In the genomic region with DNA sequence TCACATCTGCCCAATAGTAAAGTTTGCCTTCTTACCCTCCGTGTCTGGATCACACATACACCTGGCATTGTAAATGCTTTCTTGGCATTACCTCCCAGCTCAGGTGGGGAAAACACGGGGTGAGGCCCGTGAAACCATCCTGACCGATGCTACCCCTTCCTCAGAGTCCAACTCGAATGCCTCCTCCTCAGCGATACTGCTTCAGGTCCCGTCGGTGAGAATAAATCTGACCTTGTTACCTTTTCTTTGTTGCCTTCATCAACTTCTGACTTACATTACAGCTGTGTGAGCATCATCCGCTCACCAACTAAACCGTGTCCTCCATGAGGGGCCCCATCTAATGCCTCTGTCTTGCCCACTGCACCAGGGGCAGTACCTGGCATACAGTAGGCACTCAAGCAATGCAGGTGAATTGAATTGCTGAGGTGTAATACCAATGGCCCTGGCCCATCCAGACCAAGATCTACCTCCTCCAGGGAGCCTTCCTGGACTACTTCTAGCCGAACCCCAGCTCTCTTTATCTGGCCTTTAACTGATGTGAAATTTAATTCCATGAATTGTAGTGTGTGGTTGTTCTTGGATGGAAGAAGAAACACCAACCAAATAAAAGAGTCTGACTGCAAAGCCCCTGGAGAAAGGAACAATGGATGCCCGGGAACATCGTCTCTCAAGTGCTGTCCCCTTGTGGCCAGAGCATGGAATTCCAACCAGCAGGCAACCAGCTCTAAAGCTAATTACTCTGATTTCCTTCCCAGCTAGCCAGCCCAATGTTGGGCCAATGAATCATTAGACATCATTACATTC, we compare ENCODE assay signal across 8 cellular contexts.
DNase-seq lines count a peak whose midpoint lies in the region; ATAC-seq and TF ChIP-seq lines count a peak whose summit lies in the region.

No MANE protein-coding gene starts in this region.

- peak; percentile 40 for DNase-seq in NCI-H1436 (lab: John Stamatoyannopoulos, UW)
- no peak for DNase-seq in NCI-H1436 treated with DMSO at 0.1 percent for 48 hours (lab: John Stamatoyannopoulos, UW)
- DNase-seq in Kasumi-1 (lab: John Stamatoyannopoulos, UW), result peak; percentile 2 to 31
- peak; percentile 74 to 93 for DNase-seq in SJCRH30
- peak; percentile 42 for DNase-seq in fibroblast of the aortic adventitia (ENCODE audit: low read depth)
- peak; percentile 76 for DNase-seq in posterior vena cava (ENCODE audit: low spot score)
- no peak for DNase-seq in amniotic stem cell (lab: John Stamatoyannopoulos, UW)

- peak; percentile 84 for TF ChIP-seq CTCF in fibroblast of the aortic adventitia (IDR thresholded peaks at IDR 0.05; ENCODE audit: insufficient read depth, low read length)

- intact Hi-C loops in posterior vena cava (cut with DNase I), result loop anchor here in 1 of 2 donors (5.0 kb wide), 1 partner anchor 435 kb away; no protein-coding TSS in a partner anchor

- no peak for ATAC-seq in GM18870 (IDR thresholded peaks at IDR 0.05; ENCODE audit: unreplicated experiment)

- H3K27me3 ChIP-seq in SJCRH30, result no peaks in the 10 kb centered on the region

- H3K36me3 ChIP-seq in SJCRH30, result no peaks in the 10 kb centered on the region; the same call in 1 of the 2 replicates

- no peaks in the 10 kb centered on the region for H3K9me3 ChIP-seq in SJCRH30 (replicated peaks)

- peaks cover 6% of the 10 kb centered on the region; the same call in 1 of the 2 replicates for H3K4me1 ChIP-seq in SJCRH30

- H3K27ac ChIP-seq in SJCRH30, result no peak overlapping the region

- no peak overlapping the region for H3K4me3 ChIP-seq in SJCRH30
- H3K4me3 ChIP-seq in fibroblast of the aortic adventitia (ENCODE audit: low read depth, low read length), result no peak overlapping the region

Comparison
In these comparisons a context has a peak if more than half of its experiments do, and no peak if none do; other contexts are left out.
1. DNase-seq: peak in NCI-H1436 (single experiment), Kasumi-1 (2 of 2), SJCRH30 (2 of 2), fibroblast of the aortic adventitia (single experiment) and posterior vena cava (single experiment); none in NCI-H1436 treated with DMSO at 0.1 percent for 48 hours (single experiment) and amniotic stem cell (single experiment).